23 cellular contexts compared by ENCODE assay signal in genomic region chr1:169722784-169723183, GRCh38. TPM values are rescaled to one million over a fixed set of nuclear protein-coding genes. Genes with fewer than 3 reads are reported as not detected.
DNase-seq lines count a peak whose midpoint lies in the region; FAIRE-seq and TF ChIP-seq lines count a peak whose summit lies in the region.
"Had no signal": no experiment of that assay in that cellular context is flagged by ENCODE, and none has a peak within 500 bp of the region (broad histone marks: within the 10 kb centered on the region; RNA-seq: fewer than 3 reads in every experiment).

No MANE protein-coding gene starts in this region.

- peak overlapping the region; percentile 46 for H2AFZ ChIP-seq in parathyroid adenoma

- H3K4me3 ChIP-seq in SJSA1 (no peak overlapping the region), parathyroid adenoma (ENCODE audit: low read depth, low read length) (peak overlapping the region; percentile 30)

- H3K79me2 ChIP-seq in parathyroid adenoma: no peaks in the 10 kb centered on the region

- H3K36me3 ChIP-seq in SJSA1 (no peaks in the 10 kb centered on the region), parathyroid adenoma (ENCODE audit: control insufficient read depth, insufficient read depth, low read length) (no peaks in the 10 kb centered on the region)

- no peak for TF ChIP-seq CTCF in parathyroid adenoma (IDR thresholded peaks at IDR 0.05)

- H3K4me1 ChIP-seq in SJSA1 (replicated peaks) (peaks cover 24% of the 10 kb centered on the region), parathyroid adenoma (no peaks in the 10 kb centered on the region)

- peak overlapping the region; percentile 42 for H3K4me2 ChIP-seq in parathyroid adenoma (ENCODE audit: low read length)
- H3K4me2 ChIP-seq: KMS-11 had no signal

- H3K27ac ChIP-seq in SJSA1 (peak overlapping the region; percentile 64), parathyroid adenoma (peak overlapping the region; percentile 77)
- H3K27ac ChIP-seq: KMS-11 had no signal

- peak; percentile 89 for FAIRE-seq in endometrium (lab: Jason Lieb, UNC)
- FAIRE-seq: HepG2 had no signal

- H3K27me3 ChIP-seq in SJSA1 (replicated peaks): no peaks in the 10 kb centered on the region
- H3K27me3 ChIP-seq in parathyroid adenoma (ENCODE audit: control insufficient read depth, insufficient read depth, low read length): no peaks in the 10 kb centered on the region

- no peak overlapping the region for H3K9ac ChIP-seq in parathyroid adenoma
- H3K9ac ChIP-seq: KMS-11 had no signal

- H3K9me3 ChIP-seq in SJSA1 (replicated peaks) (no peaks in the 10 kb centered on the region), parathyroid adenoma (ENCODE audit: control insufficient read depth, low read length) (no peaks in the 10 kb centered on the region)

- peak; percentile 56 for DNase-seq in COLO829 (ENCODE audit: low spot score)
- peak in 1 of 2 experiments; percentile 46 for DNase-seq in SJSA1 (ENCODE audit: low read depth in 1 of 2, low spot score in 2 of 2)
- DNase-seq in ecto neural progenitor cell (ENCODE audit: low spot score): no peak
- no peak for DNase-seq in GOT3 (lab: John Stamatoyannopoulos, UW)
- DNase-seq in HPDE6-E6E7 (ENCODE audit: extremely low spot score): no peak
- DNase-seq: AML-193; C1 segment of cervical spinal cord; CD8-positive, alpha-beta T cell; GF-D8; H9; HFFc6; NCI-H1694 treated with DMSO at 0.1 percent for 48 hours; NCI-H2081 treated with DMSO at 0.1 percent for 48 hours; NCI-H446 treated with DMSO at 0.1 percent for 48 hours; NCI-H526 treated with DMSO at 0.1 percent for 48 hours had no signal

RNA-seq across cellular contexts. Expression of gene SELE, which starts 11.1 kb away (rescaled TPM):
- 0.21 and 0.22 TPM in 2 replicates for total RNA-seq in SJSA1 (2014; rRNA removed; shearing (Covaris generic))
- total RNA-seq: A172; CD8-positive, alpha-beta T cell; H9; HFFc6; HT-29; M059J; SK-MEL-5 had no signal

RNA-seq across cellular contexts. Expression of gene SELL, which starts 11.4 kb away (rescaled TPM):
- total RNA-seq in SJSA1 (2014; rRNA removed; shearing (Covaris generic)): 0.58 TPM in 1 of 2 replicates, not detected in the other
- total RNA-seq: A172, H9, HT-29, SK-MEL-5 had no signal
